Comparison of ENCODE assay signal across 9 cellular contexts in the genomic region with DNA sequence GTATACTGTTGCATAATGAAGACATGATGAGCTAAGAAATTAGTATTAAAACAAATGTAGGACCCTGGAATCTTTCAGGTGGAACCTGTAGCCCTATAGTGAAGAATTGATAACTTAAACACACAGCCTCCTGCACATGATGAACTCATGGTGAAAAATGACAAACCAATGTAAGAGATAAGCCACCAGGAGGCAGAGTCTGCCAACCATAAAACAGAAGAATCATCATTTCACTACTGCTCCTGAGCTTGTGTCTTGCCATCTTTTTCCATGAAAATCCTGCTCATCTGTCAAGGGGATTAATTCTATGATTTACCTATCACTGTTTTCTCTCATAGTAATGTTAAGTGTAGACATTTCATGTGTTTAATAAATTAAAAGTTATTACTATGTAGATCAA.
A peak's percentile ranks its signal among the peaks of the same experiment; 100 is the strongest.
DNase-seq lines count a peak whose midpoint lies in the region; ATAC-seq and TF ChIP-seq lines count a peak whose summit lies in the region.
"Had no signal": no experiment of that assay in that cellular context is flagged by ENCODE, and none has a peak within 500 bp of the region (broad histone marks: within the 10 kb centered on the region; RNA-seq: fewer than 3 reads in every experiment).

No MANE protein-coding gene starts in this region.

- H3K27ac Mint-ChIP-seq in CD8-positive, alpha-beta T cell: no peak overlapping the region
- H3K27ac Mint-ChIP-seq: activated T-helper 17 cell treated with anti-CD3 and anti-CD28 coated beads, Interleukin-2, amount 50 U/mL, for 72 hours had no signal

- CTCF ChIA-PET in CD8-positive, alpha-beta T cell (lab: Charles Lee): no interaction called here

- intact Hi-C loops in left ventricle myocardium inferior (cut with micrococcal nuclease) (no loop called here), left ventricle myocardium superior (cut with micrococcal nuclease) (no loop called here)
- intact Hi-C loops in CD8-positive, alpha-beta T cell (cut with DNase I, micrococcal nuclease): no loop called here

- DNase-seq in left ventricle myocardium inferior (no peak), left ventricle myocardium superior (no peak), WERI-Rb-1 (peak; percentile 6), kidney epithelial cell (ENCODE audit: low read depth) (peak; percentile 4), coronary artery (ENCODE audit: low spot score) (no peak), NCI-H1694 treated with DMSO at 0.1 percent for 48 hours (lab: John Stamatoyannopoulos, UW) (no peak)
- no peak for DNase-seq in CD8-positive, alpha-beta T cell

- POLR2A ChIA-PET in CD8-positive, alpha-beta T cell (lab: Charles Lee): no interaction called here

- H3K27ac ChIP-seq in left ventricle myocardium inferior (replicated peaks) (no peak overlapping the region), WERI-Rb-1 (no peak overlapping the region), coronary artery (no peak overlapping the region)
- no peak overlapping the region for H3K27ac ChIP-seq in CD8-positive, alpha-beta T cell (ENCODE audit: low read depth, low read length)

- H3K4me1 ChIP-seq in left ventricle myocardium inferior: no peaks in the 10 kb centered on the region
- H3K4me1 ChIP-seq in CD8-positive, alpha-beta T cell (ENCODE audit: insufficient read depth, low read length): no peaks in the 10 kb centered on the region

- no peaks in the 10 kb centered on the region for H3K27me3 ChIP-seq in left ventricle myocardium inferior (ENCODE audit: low read depth)
- H3K27me3 ChIP-seq in WERI-Rb-1 (ENCODE audit: insufficient read depth, low read depth, severe bottlenecking): no peaks in the 10 kb centered on the region
- no peaks in the 10 kb centered on the region for H3K27me3 ChIP-seq in kidney epithelial cell (ENCODE audit: control insufficient read depth, insufficient read depth, low read length)
- no peaks in the 10 kb centered on the region for H3K27me3 ChIP-seq in CD8-positive, alpha-beta T cell (ENCODE audit: insufficient read depth, low read length)

- TF ChIP-seq CTCF in left ventricle myocardium inferior (IDR thresholded peaks at IDR 0.05; ENCODE audit: borderline replicate concordance) (peak; percentile 52), WERI-Rb-1 (IDR thresholded peaks at IDR 0.05; ENCODE audit: low read depth, low read length) (peak; percentile 42), kidney epithelial cell (IDR thresholded peaks at IDR 0.05; ENCODE audit: insufficient read depth, low read length, poor library complexity, severe bottlenecking) (peak; percentile 55), coronary artery (IDR thresholded peaks at IDR 0.05) (no peak)
- no peak for TF ChIP-seq CTCF in CD8-positive, alpha-beta T cell (IDR thresholded peaks at IDR 0.05)

- H3K4me3 Mint-ChIP-seq in CD8-positive, alpha-beta T cell: no peak overlapping the region
- H3K4me3 Mint-ChIP-seq: activated T-helper 17 cell treated with anti-CD3 and anti-CD28 coated beads, Interleukin-2, amount 50 U/mL, for 72 hours had no signal

- peaks cover 14% of the 10 kb centered on the region for H3K9me3 Mint-ChIP-seq in CD8-positive, alpha-beta T cell

- ATAC-seq in left ventricle myocardium superior: no peak
- no peak for ATAC-seq in GM21717 (IDR thresholded peaks at IDR 0.05; ENCODE audit: unreplicated experiment)
- no peak for ATAC-seq in CD8-positive, alpha-beta T cell
- ATAC-seq: activated T-helper 17 cell treated with anti-CD3 and anti-CD28 coated beads, Interleukin-2, amount 50 U/mL, for 72 hours had no signal

- H3K9me3 ChIP-seq in left ventricle myocardium inferior (replicated peaks) (peaks cover 8% of the 10 kb centered on the region), WERI-Rb-1 (ENCODE audit: severe bottlenecking) (no peaks in the 10 kb centered on the region)
- no peaks in the 10 kb centered on the region for H3K9me3 ChIP-seq in CD8-positive, alpha-beta T cell (ENCODE audit: low read length)

- H3K4me1 Mint-ChIP-seq in CD8-positive, alpha-beta T cell (ENCODE audit: low read depth): no peaks in the 10 kb centered on the region
- H3K4me1 Mint-ChIP-seq: activated T-helper 17 cell treated with anti-CD3 and anti-CD28 coated beads, Interleukin-2, amount 50 U/mL, for 72 hours had no signal

- H3K36me3 ChIP-seq in left ventricle myocardium inferior: no peaks in the 10 kb centered on the region
- H3K36me3 ChIP-seq in WERI-Rb-1: no peaks in the 10 kb centered on the region
- no peaks in the 10 kb centered on the region for H3K36me3 ChIP-seq in kidney epithelial cell (ENCODE audit: control insufficient read depth, insufficient read depth, low read length)
- H3K36me3 ChIP-seq in CD8-positive, alpha-beta T cell (ENCODE audit: insufficient read depth, low read length): no peaks in the 10 kb centered on the region

- no peaks in the 10 kb centered on the region for H3K27me3 Mint-ChIP-seq in CD8-positive, alpha-beta T cell (ENCODE audit: low read depth)
- H3K27me3 Mint-ChIP-seq: activated T-helper 17 cell treated with anti-CD3 and anti-CD28 coated beads, Interleukin-2, amount 50 U/mL, for 72 hours had no signal

- H3K36me3 Mint-ChIP-seq in CD8-positive, alpha-beta T cell: no peaks in the 10 kb centered on the region

- H3K4me3 ChIP-seq in left ventricle myocardium inferior (no peak overlapping the region), WERI-Rb-1 (ENCODE audit: low read depth, low read length) (no peak overlapping the region), kidney epithelial cell (ENCODE audit: low read depth, low read length) (no peak overlapping the region), coronary artery (no peak overlapping the region)
- no peak overlapping the region for H3K4me3 ChIP-seq in CD8-positive, alpha-beta T cell (ENCODE audit: low read depth, low read length)

Comparison
In these comparisons a context has a peak if more than half of its experiments do, and no peak if none do; other contexts are left out.
1. DNase-seq: peak in WERI-Rb-1 (single experiment) and kidney epithelial cell (single experiment); none in left ventricle myocardium inferior (single experiment), left ventricle myocardium superior (single experiment), coronary artery (single experiment), CD8-positive, alpha-beta T cell (0 of 7) and NCI-H1694 treated with DMSO at 0.1 percent for 48 hours (single experiment).
2. CTCF ChIP-seq: peak in left ventricle myocardium inferior (single experiment), WERI-Rb-1 (single experiment) and kidney epithelial cell (single experiment); none in coronary artery (single experiment) and CD8-positive, alpha-beta T cell (single experiment).